In genomic region chr3:13282528-13282985, GRCh38 we compare ENCODE assay signal across 9 cellular contexts.
DNase-seq lines count a peak whose midpoint lies in the region; ATAC-seq and TF ChIP-seq lines count a peak whose summit lies in the region.
"Had no signal": no experiment of that assay in that cellular context is flagged by ENCODE, and none has a peak within 500 bp of the region (broad histone marks: within the 10 kb centered on the region; RNA-seq: fewer than 3 reads in every experiment).

No MANE protein-coding gene starts in this region.

- H3K27me3 ChIP-seq in duodenal mucosa (ENCODE audit: control insufficient read depth in 1 of 2, insufficient read depth in 2 of 2, low read length in 2 of 2) (peaks cover 25 to 35% of the 10 kb centered on the region in 2 donors), neural cell (ENCODE audit: insufficient read depth, low read depth, low read length) (peaks cover 34% of the 10 kb centered on the region)

- ATAC-seq in GM18511 (IDR thresholded peaks at IDR 0.05; ENCODE audit: unreplicated experiment) (no peak), GM18519 (IDR thresholded peaks at IDR 0.05; ENCODE audit: low FRiP score, unreplicated experiment) (no peak), HG03520 (IDR thresholded peaks at IDR 0.05; ENCODE audit: unreplicated experiment) (no peak)

- no peak overlapping the region for H3K9ac ChIP-seq in duodenal mucosa (ENCODE audit: low read depth in 1 of 2, low read length in 2 of 2)
- H3K9ac ChIP-seq in neural cell (ENCODE audit: low read length), result peak overlapping the region; percentile 23

- peaks cover 0 to 4% of the 10 kb centered on the region in 2 donors for H3K4me1 ChIP-seq in duodenal mucosa (ENCODE audit: control insufficient read depth in 1 of 2, insufficient read depth in 2 of 2, low read length in 2 of 2)

- H3K36me3 ChIP-seq in duodenal mucosa (ENCODE audit: control insufficient read depth in 1 of 2, insufficient read depth in 2 of 2, low read length in 2 of 2), result no peaks in the 10 kb centered on the region
- H3K36me3 ChIP-seq in neural cell (ENCODE audit: insufficient read depth, low read length), result no peaks in the 10 kb centered on the region

- H3F3A ChIP-seq in neural cell (ENCODE audit: insufficient read depth, low read length, poor library complexity, severe bottlenecking), result no peaks in the 10 kb centered on the region

- DNase-seq in COLO668 (lab: John Stamatoyannopoulos, UW; ENCODE audit: unreplicated experiment), result peak; percentile 55
- peak; percentile 62 for DNase-seq in HuH-7 (ENCODE audit: low spot score)
- no peak for DNase-seq in KBM-7
- DNase-seq: NK-92 treated with Interleukin-12 subunit alpha and Interleukin-12 subunit beta, amount 100 ng/mL, for 24 hours had no signal

- H3K9me2 ChIP-seq in neural cell (ENCODE audit: insufficient read depth, low read length), result no peaks in the 10 kb centered on the region

- in situ Hi-C loops in KBM-7 (cut with MboI; ENCODE audit: low pct_unique_long_range_greater_than_20kb, low sequenced_read_pairs), result no loop called here

- no peak overlapping the region for H3K27ac ChIP-seq in duodenal mucosa (ENCODE audit: low read depth, low read length)
- H3K27ac ChIP-seq in neural cell (ENCODE audit: low read length), result no peak overlapping the region

- no peak for TF ChIP-seq EP300 in neural cell (conservative IDR thresholded peaks at IDR 0.05; ENCODE audit: poor library complexity, severe bottlenecking)

- TF ChIP-seq CTCF in neural cell (IDR thresholded peaks at IDR 0.05; ENCODE audit: poor library complexity, severe bottlenecking), result no peak

- TF ChIP-seq RAD21 in neural cell (conservative IDR thresholded peaks at IDR 0.05), result no peak

- H2AFZ ChIP-seq in neural cell (ENCODE audit: low read depth, low read length), result no peak overlapping the region

- peaks cover 6 to 7% of the 10 kb centered on the region in 2 donors for H3K9me3 ChIP-seq in duodenal mucosa (ENCODE audit: control insufficient read depth in 1 of 2, low read length in 2 of 2)
- H3K9me3 ChIP-seq in neural cell (ENCODE audit: low read length), result peaks cover 11% of the 10 kb centered on the region

- no peak overlapping the region for H3K4me2 ChIP-seq in neural cell (ENCODE audit: low read length)

- no peaks in the 10 kb centered on the region for H4K20me1 ChIP-seq in neural cell (ENCODE audit: insufficient read depth)

- H3K4me3 ChIP-seq in duodenal mucosa (ENCODE audit: low read depth in 1 of 2, low read length in 2 of 2), result peak overlapping the region; percentile 19 to 60
- peak overlapping the region; percentile 68 for H3K4me3 ChIP-seq in neural cell (ENCODE audit: low read length)

- H3K79me2 ChIP-seq in neural cell (replicated peaks; ENCODE audit: insufficient read depth, low read length), result no peaks in the 10 kb centered on the region

TF ChIP-seq in neural cell, 6 proteins besides CTCF, POLR2A, EP300 and RAD21:
- TF ChIP-seq SMC3 (conservative IDR thresholded peaks at IDR 0.05; ENCODE audit: poor library complexity) (no peak), TAF1 (IDR thresholded peaks at IDR 0.05; ENCODE audit: low read depth) (no peak), MXI1 (conservative IDR thresholded peaks at IDR 0.05; ENCODE audit: poor library complexity, severe bottlenecking) (no peak), POLR2AphosphoS5 (IDR thresholded peaks at IDR 0.05) (no peak), EZH2 (IDR thresholded peaks at IDR 0.05; ENCODE audit: borderline replicate concordance, insufficient read depth, low read length, poor library complexity, severe bottlenecking) (no peak)
- TF ChIP-seq, protein P1, sequence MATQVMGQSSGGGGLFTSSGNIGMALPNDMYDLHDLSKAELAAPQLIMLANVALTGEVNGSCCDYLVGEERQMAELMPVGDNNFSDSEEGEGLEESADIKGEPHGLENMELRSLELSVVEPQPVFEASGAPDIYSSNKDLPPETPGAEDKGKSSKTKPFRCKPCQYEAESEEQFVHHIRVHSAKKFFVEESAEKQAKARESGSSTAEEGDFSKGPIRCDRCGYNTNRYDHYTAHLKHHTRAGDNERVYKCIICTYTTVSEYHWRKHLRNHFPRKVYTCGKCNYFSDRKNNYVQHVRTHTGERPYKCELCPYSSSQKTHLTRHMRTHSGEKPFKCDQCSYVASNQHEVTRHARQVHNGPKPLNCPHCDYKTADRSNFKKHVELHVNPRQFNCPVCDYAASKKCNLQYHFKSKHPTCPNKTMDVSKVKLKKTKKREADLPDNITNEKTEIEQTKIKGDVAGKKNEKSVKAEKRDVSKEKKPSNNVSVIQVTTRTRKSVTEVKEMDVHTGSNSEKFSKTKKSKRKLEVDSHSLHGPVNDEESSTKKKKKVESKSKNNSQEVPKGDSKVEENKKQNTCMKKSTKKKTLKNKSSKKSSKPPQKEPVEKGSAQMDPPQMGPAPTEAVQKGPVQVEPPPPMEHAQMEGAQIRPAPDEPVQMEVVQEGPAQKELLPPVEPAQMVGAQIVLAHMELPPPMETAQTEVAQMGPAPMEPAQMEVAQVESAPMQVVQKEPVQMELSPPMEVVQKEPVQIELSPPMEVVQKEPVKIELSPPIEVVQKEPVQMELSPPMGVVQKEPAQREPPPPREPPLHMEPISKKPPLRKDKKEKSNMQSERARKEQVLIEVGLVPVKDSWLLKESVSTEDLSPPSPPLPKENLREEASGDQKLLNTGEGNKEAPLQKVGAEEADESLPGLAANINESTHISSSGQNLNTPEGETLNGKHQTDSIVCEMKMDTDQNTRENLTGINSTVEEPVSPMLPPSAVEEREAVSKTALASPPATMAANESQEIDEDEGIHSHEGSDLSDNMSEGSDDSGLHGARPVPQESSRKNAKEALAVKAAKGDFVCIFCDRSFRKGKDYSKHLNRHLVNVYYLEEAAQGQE (IDR thresholded peaks at IDR 0.05; ENCODE audit: borderline replicate concordance), result no peak
